In the genomic region with DNA sequence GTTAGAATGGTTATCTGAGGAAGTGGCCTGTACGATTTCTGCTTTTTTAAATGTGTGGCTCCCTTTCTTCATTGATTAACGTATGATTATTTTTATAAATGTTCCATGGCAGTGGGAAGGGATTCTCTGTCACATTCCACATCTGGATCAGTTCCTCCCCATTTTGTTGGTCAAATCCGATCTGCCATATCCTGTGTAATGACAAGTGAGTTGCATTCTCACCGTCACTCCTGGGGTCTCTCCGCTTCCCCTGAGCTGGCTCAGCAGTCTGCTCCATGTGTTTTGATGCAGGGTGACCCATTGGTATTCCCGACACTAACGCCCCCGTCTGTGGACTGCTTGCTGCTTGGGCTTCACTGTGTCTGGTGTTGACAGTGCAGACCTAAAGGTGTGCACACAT, we compare ENCODE assay signal across 9 cellular contexts. TPM values are rescaled to one million over a fixed set of nuclear protein-coding genes. Genes with fewer than 3 reads are reported as not detected.
A peak's percentile ranks its signal among the peaks of the same experiment; 100 is the strongest.
DNase-seq lines count a peak whose midpoint lies in the region; ATAC-seq and TF ChIP-seq lines count a peak whose summit lies in the region.
"Had no signal": no experiment of that assay in that cellular context is flagged by ENCODE, and none has a peak within 500 bp of the region (broad histone marks: within the 10 kb centered on the region; RNA-seq: fewer than 3 reads in every experiment).

No MANE protein-coding gene starts in this region.

- H3K4me3 ChIP-seq in BLaER1 (no peak overlapping the region), KMS-11 (IDR thresholded peaks at IDR 0.05; ENCODE audit: insufficient read depth, low read depth, low read length) (no peak overlapping the region), breast epithelium (peak overlapping the region in 1 of 3 donors; percentile 27)

- no peaks in the 10 kb centered on the region for H3K27me3 ChIP-seq in BLaER1
- no peaks in the 10 kb centered on the region for H3K27me3 ChIP-seq in KMS-11 (ENCODE audit: insufficient read depth, low read depth)
- no peaks in the 10 kb centered on the region for H3K27me3 ChIP-seq in breast epithelium

- H3K4me3 Mint-ChIP-seq in naive B cell = peak overlapping the region; percentile 61 to 94 (median 82)

- no peak overlapping the region for H2AFZ ChIP-seq in KMS-11 (ENCODE audit: low read depth)

- TF ChIP-seq CTCF in KMS-11 (conservative IDR thresholded peaks at IDR 0.05; ENCODE audit: low read depth, low read length) (no peak), breast epithelium (IDR thresholded peaks at IDR 0.05) (no peak)

- DNase-seq in breast epithelium (ENCODE audit: low spot score in 2 of 2) (no peak), naive B cell (no peak), NCI-H748 treated with DMSO at 0.1 percent for 48 hours (lab: John Stamatoyannopoulos, UW) (no peak), amniotic stem cell (lab: John Stamatoyannopoulos, UW) (no peak), GM19238 (ENCODE audit: insufficient read length, low spot score) (no peak)
- DNase-seq in stimulated activated CD4-positive, alpha-beta T cell treated with anti-CD3 and anti-CD28 coated beads, Interleukin-4, amount 100 ng/mL, for 4 hours = no peak
- DNase-seq: activated CD4-positive, CD25-positive, alpha-beta regulatory T cell had no signal

- peak overlapping the region; percentile 77 to 97 (median 97) for H3K27ac Mint-ChIP-seq in naive B cell

- H3K79me2 ChIP-seq in KMS-11 (ENCODE audit: insufficient read depth, low read depth) = peaks cover 9% of the 10 kb centered on the region; the same call in 1 of the 2 replicates

- peak overlapping the region; percentile 72 for H3K27ac ChIP-seq in BLaER1
- H3K27ac ChIP-seq in KMS-11 = peak overlapping the region; percentile 41
- H3K27ac ChIP-seq in breast epithelium = peak overlapping the region; percentile 81 to 87

- H3K4me1 Mint-ChIP-seq in naive B cell = peaks cover 57 to 78% (median 77%) of the 10 kb centered on the region in 3 donors

- H3K9me3 ChIP-seq in BLaER1 (no peaks in the 10 kb centered on the region), breast epithelium (no peaks in the 10 kb centered on the region)

- H3K4me2 ChIP-seq in BLaER1 (peak overlapping the region; percentile 84), KMS-11 (peak overlapping the region; percentile 0; the same call in 1 of the 2 replicates)

- H3K9ac ChIP-seq in BLaER1 (no peak overlapping the region), KMS-11 (no peak overlapping the region)

- TF ChIP-seq POLR2A in breast epithelium (IDR thresholded peaks at IDR 0.05) = no peak

- H3K36me3 Mint-ChIP-seq in naive B cell = no peaks in the 10 kb centered on the region

- peaks cover 95% of the 10 kb centered on the region for H3K4me1 ChIP-seq in BLaER1
- H3K4me1 ChIP-seq in KMS-11 (ENCODE audit: low read depth, poor library complexity, severe bottlenecking) = peaks cover 76% of the 10 kb centered on the region
- H3K4me1 ChIP-seq in breast epithelium = peaks cover 0 to 24% of the 10 kb centered on the region in 2 donors

- peaks cover 88% of the 10 kb centered on the region for H4K20me1 ChIP-seq in BLaER1
- H4K20me1 ChIP-seq in KMS-11 (ENCODE audit: insufficient read depth) = no peaks in the 10 kb centered on the region

- no peaks in the 10 kb centered on the region for H3K9me3 Mint-ChIP-seq in naive B cell

- intact Hi-C loops in breast epithelium (cut with DNase I; ENCODE audit: low total_unique reads) = no loop called here

- H3K36me3 ChIP-seq in BLaER1 = peaks cover 7% of the 10 kb centered on the region
- no peaks in the 10 kb centered on the region for H3K36me3 ChIP-seq in KMS-11 (ENCODE audit: insufficient read depth)
- no peaks in the 10 kb centered on the region for H3K36me3 ChIP-seq in breast epithelium

- ATAC-seq in naive B cell (ENCODE audit: low read depth in 2 of 2) = no peak

- H3K27me3 Mint-ChIP-seq in naive B cell = no peaks in the 10 kb centered on the region

RNA-seq across cellular contexts. Expression of gene NEAT1, which starts 20.4 kb away (rescaled TPM):
- 100 to 1,000 TPM; 323 to 391 (median 351) TPM for total RNA-seq in breast epithelium
- 1 to 10 TPM in 5 of 6 donors, under 1 TPM in 1; 0.88 to 4.2 (median 1.2) TPM for polyA plus RNA-seq in naive B cell (ENCODE audit: low read depth in 6 of 6)

RNA-seq across cellular contexts. Expression of gene MALAT1, which starts 55.9 kb away (rescaled TPM):
- over 10,000 TPM; 14,217 to 22,312 (median 18,959) TPM for total RNA-seq in breast epithelium
- 1,000 to 10,000 TPM; 1,985 to 6,450 (median 3,738) TPM for polyA plus RNA-seq in naive B cell (ENCODE audit: low read depth in 6 of 6)

RNA-seq across cellular contexts. Expression of gene FRMD8, which starts 56.5 kb away (rescaled TPM):
- total RNA-seq in breast epithelium = 10 to 100 TPM; 22.9 to 57.0 (median 49.0) TPM
- 10 to 100 TPM; 45.3 to 64.6 (median 53.8) TPM for polyA plus RNA-seq in naive B cell (ENCODE audit: low read depth in 6 of 6)
